ENCODE assay signal across 8 cellular contexts in the genomic region with DNA sequence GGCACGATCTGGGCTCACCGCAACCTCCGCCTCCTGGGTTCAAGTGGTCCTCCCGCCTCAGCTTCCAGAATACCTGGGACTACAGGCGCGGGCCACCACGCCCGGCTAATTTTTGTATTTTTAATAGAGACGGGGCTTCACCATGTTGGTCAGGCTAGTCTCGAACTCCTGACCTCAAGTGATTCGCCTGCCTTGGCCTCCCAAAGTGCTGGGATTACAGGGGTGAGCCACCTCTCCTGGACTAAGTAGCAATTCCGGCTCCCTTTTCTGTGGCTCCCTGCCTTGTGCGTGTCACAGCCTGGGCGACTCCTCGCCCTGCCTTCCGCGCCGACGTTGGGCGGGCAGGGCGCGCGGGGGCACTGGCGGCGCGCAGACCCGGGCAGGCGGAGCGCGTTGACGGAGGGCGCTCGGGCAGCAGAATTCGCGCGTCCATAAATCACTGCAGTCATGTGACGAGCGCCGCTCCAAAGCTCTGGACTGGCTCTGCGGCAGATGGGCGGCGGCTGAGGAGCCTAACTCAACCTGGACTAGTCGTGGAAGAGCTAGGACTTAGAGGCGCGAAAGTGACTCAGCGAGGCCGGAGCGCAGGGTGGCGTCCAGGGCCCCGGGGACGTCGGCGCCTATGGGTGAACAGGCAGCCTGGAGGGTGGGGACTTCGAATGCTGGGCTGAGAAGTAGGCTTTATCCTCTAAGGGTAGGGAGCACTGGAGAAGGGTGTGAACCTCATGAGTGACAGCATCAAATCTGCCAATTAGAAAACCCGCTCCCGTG. TPM values are rescaled to one million over a fixed set of nuclear protein-coding genes. Genes with fewer than 3 reads are reported as not detected.
DNase-seq lines count a peak whose midpoint lies in the region; ATAC-seq, FAIRE-seq and TF ChIP-seq lines count a peak whose summit lies in the region.

No MANE protein-coding gene starts in this region.

- peak; percentile 53 to 90 (median 76) for ATAC-seq in pancreas

- no peaks in the 10 kb centered on the region for H3K9me3 ChIP-seq in pancreas

- 12 to 13% methylated on average over 55 to 56 of the region's 56 CpGs for WGBS in pancreas, 2 donors

- no peak for FAIRE-seq in pancreas (lab: Jason Lieb, UNC)

- H3K4me3 ChIP-seq in BJ (ENCODE audit: low read depth, low read length) (peak overlapping the region; percentile 22), pancreas (peak overlapping the region in 3 of 4 donors; percentile 53 to 85 (median 68))

- intact Hi-C loops in pancreas (cut with DNase I): no loop called here

- peaks cover 0 to 8% (median 6%) of the 10 kb centered on the region in 3 donors for H3K4me1 ChIP-seq in pancreas

- peak; percentile 39 for TF ChIP-seq POLR2A in GM18951 (IDR thresholded peaks at IDR 0.05; ENCODE audit: extremely low read depth, insufficient read depth, insufficient read length)

- H3K27me3 ChIP-seq in BJ (ENCODE audit: control insufficient read depth, insufficient read depth, low read length) (no peaks in the 10 kb centered on the region), pancreas (no peaks in the 10 kb centered on the region)

- no peaks in the 10 kb centered on the region for H3K36me3 ChIP-seq in BJ (ENCODE audit: control insufficient read depth, insufficient read depth, low read length)
- H3K36me3 ChIP-seq in pancreas: peaks cover 0 to 5% (median 0%) of the 10 kb centered on the region in 3 donors

- DNase-seq in BJ (ENCODE audit: low read depth): peak; percentile 65
- DNase-seq in NCI-H2227 (lab: John Stamatoyannopoulos, UW; ENCODE audit: unreplicated experiment): peak; percentile 92
- peak; percentile 32 for DNase-seq in activated T-cell treated with anti-CD3 and anti-CD28 coated beads for 4 hours
- peak; percentile 54 for DNase-seq in germinal center (ENCODE audit: low spot score)
- peak; percentile 58 to 92 (median 78) for DNase-seq in pancreas
- DNase-seq in H4 (ENCODE audit: low spot score): no peak
- no peak for DNase-seq in OCI-M1 (lab: John Stamatoyannopoulos, UW)

- peak overlapping the region; percentile 45 to 87 (median 62) for H3K27ac ChIP-seq in pancreas

- in situ Hi-C loops in GM18951 (cut with MboI; ENCODE audit: low sequenced_read_pairs, unreplicated experiment): no loop called here

- CTCF ChIA-PET in BJ (lab: Yijun Ruan, JAX): interaction anchor here (1.0 to 2.3 kb wide), 5 partner anchors 9 to 149 kb away, joined by 3 to 9 read pairs (median 3); a partner anchor contains a TSS

- POLR2A ChIA-PET in BJ (lab: Charles Lee): no interaction called here

- TF ChIP-seq CTCF in BJ (IDR thresholded peaks at IDR 0.05; ENCODE audit: insufficient read depth, low read depth, low read length) (no peak), pancreas (IDR thresholded peaks at IDR 0.05) (peak in 1 of 4 donors; percentile 5)

RNA-seq across cellular contexts. Expression of a gene that starts 1.4 kb away (rescaled TPM):
- 24.0 and 36.0 TPM in 2 replicates for polyA plus RNA-seq in BJ (2011; rRNA removed)
- polyA minus RNA-seq in BJ (2011; rRNA and poly(A)+ RNA removed): 55.8 and 68.4 TPM in 2 replicates
- total RNA-seq in pancreas: 10 to 100 TPM; 66.1 to 87.9 (median 78.0) TPM
- polyA plus RNA-seq in pancreas: 10 to 100 TPM; 56.5 to 80.1 TPM
- 15.5 and 32.0 TPM in 2 replicates for total RNA-seq in H4 (2014; rRNA removed; shearing (Covaris generic))

RNA-seq across cellular contexts. Expression of a gene that starts 10.4 kb away (rescaled TPM):
- 6.4 and 8.4 TPM in 2 replicates for polyA plus RNA-seq in BJ (2011; rRNA removed)
- polyA minus RNA-seq in BJ (2011; rRNA and poly(A)+ RNA removed): 15.1 and 23.2 TPM in 2 replicates
- total RNA-seq in pancreas: 10 to 100 TPM in 3 of 6 donors, 1 to 10 TPM in 3; 5.8 to 19.3 (median 10.0) TPM
- polyA plus RNA-seq in pancreas: 10 to 100 TPM; 19.6 to 23.1 TPM
- 19.7 and 20.0 TPM in 2 replicates for total RNA-seq in H4 (2014; rRNA removed; shearing (Covaris generic))

RNA-seq across cellular contexts. Expression of a gene that starts 32.7 kb away (rescaled TPM):
- polyA plus RNA-seq in BJ (2011; rRNA removed) (45.0 and 60.4 TPM in 2 replicates), pancreas (100 to 1,000 TPM in 1 of 2 donors, 10 to 100 TPM in 1; 86.1 to 133 TPM)
- polyA minus RNA-seq in BJ (2011; rRNA and poly(A)+ RNA removed): 18.6 and 23.4 TPM in 2 replicates
- 10 to 100 TPM; 23.1 to 38.3 (median 30.9) TPM for total RNA-seq in pancreas
- total RNA-seq in H4 (2014; rRNA removed; shearing (Covaris generic)): 137 and 245 TPM in 2 replicates

RNA-seq across cellular contexts. Expression of a gene that starts 43.5 kb away (rescaled TPM):
- polyA plus RNA-seq in BJ (2011; rRNA removed) (not detected in 2 replicates), pancreas (10 to 100 TPM; 46.8 to 75.1 TPM)
- polyA minus RNA-seq in BJ (2011; rRNA and poly(A)+ RNA removed): not detected in 2 replicates
- 100 to 1,000 TPM in 1 of 6 donors, 10 to 100 TPM in 3, 1 to 10 TPM in 2; 6.3 to 158 (median 45.7) TPM for total RNA-seq in pancreas
- 0.19 TPM in 1 of 2 replicates, not detected in the other for total RNA-seq in H4 (2014; rRNA removed; shearing (Covaris generic))

Comparison
In these comparisons a context has a peak if more than half of its experiments do, and no peak if none do; other contexts are left out.
1. DNase-seq: peak in BJ (single experiment), NCI-H2227 (single experiment), activated T-cell treated with anti-CD3 and anti-CD28 coated beads for 4 hours (single experiment), germinal center (single experiment) and pancreas (6 of 6); none in H4 (single experiment) and OCI-M1 (single experiment).